Comparison of ENCODE assay signal across 8 cellular contexts in the genomic region with DNA sequence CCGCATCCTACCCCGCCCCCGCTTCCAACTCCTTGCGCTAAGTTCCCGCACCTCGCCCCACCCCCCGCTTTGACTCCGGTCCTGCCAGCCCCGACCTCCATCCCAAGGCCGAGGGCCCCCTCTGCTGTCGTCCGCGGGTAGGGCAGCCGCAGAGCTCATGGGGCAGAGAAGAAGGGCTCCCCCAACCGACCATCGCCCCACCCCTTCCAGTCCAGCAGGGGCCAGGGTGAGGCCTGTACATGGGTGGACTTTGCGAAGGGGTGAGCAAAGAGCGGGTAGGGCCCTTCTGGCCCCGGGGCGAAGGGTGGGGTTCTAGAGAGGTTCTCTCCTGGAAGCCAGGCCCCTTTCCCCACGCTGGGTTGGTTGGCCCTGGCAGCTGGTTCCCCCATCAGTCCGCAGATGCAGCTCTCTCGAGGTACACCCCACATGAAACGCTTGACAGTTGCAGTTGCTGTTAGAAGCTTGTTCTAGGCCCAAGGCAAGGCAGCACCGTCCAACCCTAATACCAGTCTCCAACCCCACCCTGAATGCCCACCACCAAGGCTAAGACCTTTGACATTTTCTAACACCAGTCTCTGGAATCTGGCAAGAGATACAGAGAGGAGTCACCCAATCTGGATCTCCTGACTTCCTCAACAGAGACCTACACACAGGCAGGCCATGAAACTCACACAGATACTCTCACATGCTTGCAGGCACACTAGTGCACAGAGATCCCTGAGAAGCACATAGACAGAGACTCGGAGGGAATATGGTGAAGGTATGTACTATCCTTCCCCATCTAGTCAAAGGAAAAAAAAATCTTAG. TPM values are rescaled to one million over a fixed set of nuclear protein-coding genes. Genes with fewer than 3 reads are reported as not detected.
A peak's percentile ranks its signal among the peaks of the same experiment; 100 is the strongest.
DNase-seq lines count a peak whose midpoint lies in the region; FAIRE-seq and TF ChIP-seq lines count a peak whose summit lies in the region.

No MANE protein-coding gene starts in this region.

- H3K9me3 Mint-ChIP-seq in endothelial cell (ENCODE audit: unreplicated experiment) (no peaks in the 10 kb centered on the region), mesothelial cell of epicardium (no peaks in the 10 kb centered on the region)

- FAIRE-seq in HTR-8/SVneo (lab: Jason Lieb, UNC), result peak; percentile 60

- H3K27ac Mint-ChIP-seq in endothelial cell (ENCODE audit: unreplicated experiment), result peak overlapping the region; percentile 74
- no peak overlapping the region for H3K27ac Mint-ChIP-seq in mesothelial cell of epicardium

- H3K4me1 Mint-ChIP-seq in endothelial cell (ENCODE audit: unreplicated experiment), result peaks cover 6% of the 10 kb centered on the region
- H3K4me1 Mint-ChIP-seq in mesothelial cell of epicardium, result peaks cover 12% of the 10 kb centered on the region

- TF ChIP-seq CTCF in endothelial cell (IDR thresholded peaks at IDR 0.05; ENCODE audit: unreplicated experiment) (peak; percentile 72), mesothelial cell of epicardium (IDR thresholded peaks at IDR 0.05; ENCODE audit: unreplicated experiment) (peak; percentile 63)

- H3K4me3 Mint-ChIP-seq in endothelial cell (ENCODE audit: unreplicated experiment), result peak overlapping the region; percentile 92
- H3K4me3 Mint-ChIP-seq in mesothelial cell of epicardium, result peak overlapping the region; percentile 78

- H3K36me3 Mint-ChIP-seq in endothelial cell (ENCODE audit: low read depth, unreplicated experiment) (no peaks in the 10 kb centered on the region), mesothelial cell of epicardium (no peaks in the 10 kb centered on the region)

- peaks cover 10% of the 10 kb centered on the region for H3K27me3 Mint-ChIP-seq in endothelial cell (ENCODE audit: unreplicated experiment)
- peaks cover 3% of the 10 kb centered on the region for H3K27me3 Mint-ChIP-seq in mesothelial cell of epicardium (ENCODE audit: low read depth)

- DNase-seq in AG08395 (ENCODE audit: low spot score), result peak; percentile 95
- peak; percentile 98 for DNase-seq in GM19238 (ENCODE audit: insufficient read length, low spot score)
- peak; percentile 89 for DNase-seq in HTR-8/SVneo (ENCODE audit: insufficient read length, low spot score)
- DNase-seq in NOMO-1 (lab: John Stamatoyannopoulos, UW; ENCODE audit: unreplicated experiment in 2 of 2), result peak; percentile 67 to 88
- peak; percentile 89 for DNase-seq in activated CD8-positive, alpha-beta memory T cell treated with anti-CD3 and anti-CD28 coated beads, Interleukin-2, amount 50 U/mL, for 24 hours (ENCODE audit: extremely low read depth)
- peak; percentile 100 for DNase-seq in endothelial cell (ENCODE audit: low spot score)
- peak; percentile 83 to 98 for DNase-seq in mesothelial cell of epicardium (ENCODE audit: low spot score in 2 of 2, unreplicated experiment in 2 of 2)
- DNase-seq in stimulated activated CD8-positive, alpha-beta memory T cell treated with anti-CD3 and anti-CD28 coated beads, Interleukin-15, amount 100 ng/mL, for 1 hour (ENCODE audit: low read depth), result peak; percentile 97

RNA-seq across cellular contexts. Expression of a gene that starts 25.3 kb away (rescaled TPM):
- 0.44 TPM for total RNA-seq in endothelial cell (ENCODE audit: unreplicated experiment)
- 21.5 to 24.0 TPM (median 21.9 TPM) in 3 replicates for total RNA-seq in mesothelial cell of epicardium

RNA-seq across cellular contexts. Expression of a gene that starts 26.4 kb away (rescaled TPM):
- total RNA-seq in endothelial cell (ENCODE audit: unreplicated experiment), result 1.5 TPM
- 0.75 to 1.3 TPM (median 1.0 TPM) in 3 replicates for total RNA-seq in mesothelial cell of epicardium

Comparison
In these comparisons a context has a peak if more than half of its experiments do, and no peak if none do; other contexts are left out.
1. Peak in every context shown above with its lines: DNase-seq.
2. RNA of a gene that starts 25.3 kb away (total RNA-seq): 21.5 to 24.0 TPM in mesothelial cell of epicardium; 0.44 TPM in endothelial cell (single experiment); every median in the first group is over 10 times any median in the second.